1 cellular context compared by ENCODE assay signal in genomic region chr2:207625014-207625755, GRCh38.
A peak's percentile ranks its signal among the peaks of the same experiment; 100 is the strongest.
TF ChIP-seq lines count a peak whose summit lies in the region.

METTL21A (minus strand) TSS chr2:207625394; CDS start chr2:207624375, 1,019 bp downstream.

TF ChIP-seq in HepG2, 621 proteins besides CTCF, POLR2A, EP300 and RAD21 (continued from another document and continues in another):
- TF ChIP-seq TFE3 (CRISPR knock-in tag; IDR thresholded peaks at IDR 0.05) (peak; percentile 82), PCBP2 (optimal IDR thresholded peaks at IDR 0.05; ENCODE audit: low read depth, low read length, poor library complexity, severe bottlenecking) (no peak), ZBTB38 (CRISPR knock-in tag; IDR thresholded peaks at IDR 0.05) (peak; percentile 88), AKNA (CRISPR knock-in tag; IDR thresholded peaks at IDR 0.05; ENCODE audit: borderline replicate concordance) (peak; percentile 82; the same call in 1 of the 2 replicates), IRF1 (CRISPR knock-in tag; IDR thresholded peaks at IDR 0.05; ENCODE audit: low read depth) (no peak), ZNF703 (CRISPR knock-in tag; IDR thresholded peaks at IDR 0.05; ENCODE audit: borderline replicate concordance) (no peak; the same call in 1 of the 2 replicates), DNMT1 (CRISPR knock-in tag; IDR thresholded peaks at IDR 0.05) (peak; percentile 84; the same call in 1 of the 2 replicates), THAP11 (CRISPR knock-in tag; IDR thresholded peaks at IDR 0.05) (peak; percentile 83), PRDM10 (CRISPR knock-in tag; IDR thresholded peaks at IDR 0.05; ENCODE audit: low read depth) (peak; percentile 86), ZNF878 (CRISPR knock-in tag; IDR thresholded peaks at IDR 0.05) (peak; percentile 89), SALL1 (CRISPR knock-in tag; IDR thresholded peaks at IDR 0.05) (peak; percentile 88), ZSCAN31 (CRISPR knock-in tag; IDR thresholded peaks at IDR 0.05; ENCODE audit: low read depth) (peak; percentile 93; the same call in 1 of the 2 replicates), FUBP1 (CRISPR knock-in tag; IDR thresholded peaks at IDR 0.05; ENCODE audit: borderline replicate concordance) (no peak), ATF3 (CRISPR knock-in tag; IDR thresholded peaks at IDR 0.05) (peak; percentile 31; the same call in 1 of the 2 replicates), PHF20 (CRISPR knock-in tag; IDR thresholded peaks at IDR 0.05) (peak; percentile 62; the same call in 1 of the 2 replicates), KDM2A (CRISPR knock-in tag; IDR thresholded peaks at IDR 0.05; ENCODE audit: borderline replicate concordance, low read depth) (peak; percentile 73), ZNF552 (CRISPR knock-in tag; IDR thresholded peaks at IDR 0.05; ENCODE audit: borderline replicate concordance) (no peak; the same call in 1 of the 2 replicates), LCORL (IDR thresholded peaks at IDR 0.05) (no peak), LCORL (CRISPR knock-in tag; IDR thresholded peaks at IDR 0.05) (no peak), SMYD3 (CRISPR knock-in tag; IDR thresholded peaks at IDR 0.05) (peak; percentile 63; the same call in 1 of the 2 replicates), ZNF124 (CRISPR knock-in tag; IDR thresholded peaks at IDR 0.05) (0 out of 2 replicates have a peak, but pooled peaks have one; percentile 15), GLMP (CRISPR knock-in tag; IDR thresholded peaks at IDR 0.05; ENCODE audit: borderline replicate concordance) (0 out of 2 replicates have a peak, but pooled peaks have one; percentile 38), ZBTB49 (CRISPR knock-in tag; IDR thresholded peaks at IDR 0.05; ENCODE audit: borderline replicate concordance) (no peak), DDIT3 (CRISPR knock-in tag; IDR thresholded peaks at IDR 0.05) (no peak), EHMT2 (IDR thresholded peaks at IDR 0.05; ENCODE audit: borderline replicate concordance, low read depth, low read length) (no peak), ZNF614 (CRISPR knock-in tag; IDR thresholded peaks at IDR 0.05; ENCODE audit: borderline replicate concordance) (peak; percentile 80; the same call in 1 of the 2 replicates), FOXK2 (IDR thresholded peaks at IDR 0.05) (no peak), ATF7-NPFF (CRISPR knock-in tag; IDR thresholded peaks at IDR 0.05; ENCODE audit: low read depth) (peak; percentile 94), ZNF619 (CRISPR knock-in tag; IDR thresholded peaks at IDR 0.05) (no peak; the same call in 1 of the 2 replicates), MYC (CRISPR knock-in tag; IDR thresholded peaks at IDR 0.05; ENCODE audit: borderline replicate concordance) (peak; percentile 96), NFYC (CRISPR knock-in tag; IDR thresholded peaks at IDR 0.05) (no peak; the same call in none of the 2 replicates), ZNF616 (CRISPR knock-in tag; IDR thresholded peaks at IDR 0.05; ENCODE audit: low read depth) (peak; percentile 88; the same call in 1 of the 2 replicates), SMARCC2 (IDR thresholded peaks at IDR 0.05) (no peak), ZBTB37 (CRISPR knock-in tag; IDR thresholded peaks at IDR 0.05) (0 out of 2 replicates have a peak, but pooled peaks have one; percentile 41), GFI1 (CRISPR knock-in tag; IDR thresholded peaks at IDR 0.05; ENCODE audit: borderline replicate concordance) (peak; percentile 91), CHCHD3 (CRISPR knock-in tag; IDR thresholded peaks at IDR 0.05) (no peak), ZNF512 (CRISPR knock-in tag; IDR thresholded peaks at IDR 0.05) (no peak), SALL2 (CRISPR knock-in tag; IDR thresholded peaks at IDR 0.05) (peak; percentile 95), ASH2L (IDR thresholded peaks at IDR 0.05; ENCODE audit: insufficient read length, low read depth, low read length) (peak; percentile 68)
